In genomic region chr6:11069760-11070159, GRCh38 we compare ENCODE assay signal across 1 cellular context.
TF ChIP-seq lines count a peak whose summit lies in the region.

No MANE protein-coding gene starts in this region.

TF ChIP-seq in K562, 482 proteins besides CTCF, POLR2A, EP300 and RAD21 (continues in another document):
- TF ChIP-seq RCOR1 (IDR thresholded peaks at IDR 0.05; ENCODE audit: borderline replicate concordance in 1 of 2, low read depth in 2 of 2, low read length in 2 of 2) (peak in 1 of 2 experiments; percentile 68; a peak in 2 of 4 replicates), BRD4 (IDR thresholded peaks at IDR 0.05) (no peak), E4F1 (CRISPR knock-in tag; IDR thresholded peaks at IDR 0.05; ENCODE audit: borderline replicate concordance) (no peak), BCOR (IDR thresholded peaks at IDR 0.05) (no peak), HDAC3 (IDR thresholded peaks at IDR 0.05; ENCODE audit: borderline replicate concordance, partially characterized antibody) (no peak), ETS2 (tag; IDR thresholded peaks at IDR 0.05; ENCODE audit: borderline replicate concordance, poor library complexity, severe bottlenecking) (no peak), ZNF311 (CRISPR knock-in tag; IDR thresholded peaks at IDR 0.05) (no peak), ESRRA (IDR thresholded peaks at IDR 0.05; ENCODE audit: borderline replicate concordance, low read depth) (peak; percentile 35; the same call in 1 of the 2 replicates), GABPB1 (CRISPR knock-in tag; IDR thresholded peaks at IDR 0.05) (no peak), MAFK (IDR thresholded peaks at IDR 0.05; ENCODE audit: low read length) (0 out of 2 replicates have a peak, but pooled peaks have one; percentile 21), ZNF444 (CRISPR knock-in tag; IDR thresholded peaks at IDR 0.05) (no peak), OTX1 (CRISPR knock-in tag; IDR thresholded peaks at IDR 0.05) (no peak), E2F5 (CRISPR knock-in tag; IDR thresholded peaks at IDR 0.05) (no peak), ZNF384 (IDR thresholded peaks at IDR 0.05; ENCODE audit: low read depth, low read length) (no peak), ILF3 (IDR thresholded peaks at IDR 0.05; ENCODE audit: borderline replicate concordance) (no peak), CBX8 (IDR thresholded peaks at IDR 0.05; ENCODE audit: borderline replicate concordance, extremely low read depth, low read depth, low read length, poor library complexity, severe bottlenecking) (no peak), MIER1 (IDR thresholded peaks at IDR 0.05; ENCODE audit: low read depth) (no peak), MEIS2 (IDR thresholded peaks at IDR 0.05; ENCODE audit: partially characterized antibody) (peak; percentile 6), E2F3 (CRISPR knock-in tag; IDR thresholded peaks at IDR 0.05) (no peak), ATF2 (CRISPR knock-in tag; IDR thresholded peaks at IDR 0.05) (no peak), CSDE1 (IDR thresholded peaks at IDR 0.05) (no peak), MEF2A (IDR thresholded peaks at IDR 0.05; ENCODE audit: control insufficient read depth, low read depth, low read length) (no peak), ZKSCAN1 (IDR thresholded peaks at IDR 0.05; ENCODE audit: low read depth, low read length) (no peak), GTF3C2 (IDR thresholded peaks at IDR 0.05; ENCODE audit: borderline replicate concordance, extremely low read depth, insufficient read length) (no peak), NCOR1 (IDR thresholded peaks at IDR 0.05) (no peak), MAFG (tag; conservative IDR thresholded peaks at IDR 0.05) (peak; percentile 86), NR2C1 (IDR thresholded peaks at IDR 0.05) (peak; percentile 50; the same call in 1 of the 2 replicates), NR2C1 (tag; IDR thresholded peaks at IDR 0.05) (peak; percentile 70), JUN (IDR thresholded peaks at IDR 0.05; ENCODE audit: borderline replicate concordance, low read depth, low read length) (0 out of 2 replicates have a peak, but pooled peaks have one; percentile 20), JUN (CRISPR knock-in tag; IDR thresholded peaks at IDR 0.05; ENCODE audit: borderline replicate concordance) (no peak), U2AF2 (optimal IDR thresholded peaks at IDR 0.05; ENCODE audit: low read depth, low read length) (no peak), DIDO1 (tag; IDR thresholded peaks at IDR 0.05; ENCODE audit: low read depth) (no peak), CHD1 (IDR thresholded peaks at IDR 0.05; ENCODE audit: low read length) (no peak), PRMT5 (CRISPR knock-in tag; IDR thresholded peaks at IDR 0.05) (no peak), NCOA2 (IDR thresholded peaks at IDR 0.05; ENCODE audit: partially characterized antibody in 2 of 2) (no peak), ERF (CRISPR knock-in tag; IDR thresholded peaks at IDR 0.05) (no peak), ZBTB7A (IDR thresholded peaks at IDR 0.05; ENCODE audit: borderline replicate concordance, control insufficient read depth, low read depth, low read length) (no peak), NR0B1 (IDR thresholded peaks at IDR 0.05; ENCODE audit: partially characterized antibody) (no peak), KDM5B (IDR thresholded peaks at IDR 0.05; ENCODE audit: insufficient replicate concordance, low read depth, low read length) (no peak), MECOM (CRISPR knock-in tag; IDR thresholded peaks at IDR 0.05) (no peak), KAT7 (CRISPR knock-in tag; IDR thresholded peaks at IDR 0.05; ENCODE audit: borderline replicate concordance) (no peak), LCOR (CRISPR knock-in tag; IDR thresholded peaks at IDR 0.05) (no peak), ZNF316 (IDR thresholded peaks at IDR 0.05) (peak; percentile 43), ZNF184 (CRISPR knock-in tag; IDR thresholded peaks at IDR 0.05) (no peak), NFE2 (IDR thresholded peaks at IDR 0.05; ENCODE audit: low read depth) (peak; percentile 93), TAF7 (tag; IDR thresholded peaks at IDR 0.05) (no peak), GABPB2 (CRISPR knock-in tag; conservative IDR thresholded peaks at IDR 0.05) (no peak), ATF7 (IDR thresholded peaks at IDR 0.05) (no peak; the same call in 1 of the 2 replicates), WHSC1 (IDR thresholded peaks at IDR 0.05; ENCODE audit: low read length) (no peak), CGGBP1 (CRISPR knock-in tag; IDR thresholded peaks at IDR 0.05) (no peak), MYC (IDR thresholded peaks at IDR 0.05; ENCODE audit: low read depth, low read length) (no peak), MYC (CRISPR knock-in tag; IDR thresholded peaks at IDR 0.05; ENCODE audit: borderline replicate concordance, low read depth) (no peak), ZNF639 (CRISPR knock-in tag; conservative IDR thresholded peaks at IDR 0.05 in 1 of 2, IDR thresholded peaks at IDR 0.05 in 1 of 2) (no peak), NR2F6 (CRISPR knock-in tag; IDR thresholded peaks at IDR 0.05) (no peak), CEBPZ (IDR thresholded peaks at IDR 0.05; ENCODE audit: borderline replicate concordance, low read depth, low read length) (no peak), BCLAF1 (IDR thresholded peaks at IDR 0.05; ENCODE audit: borderline replicate concordance in 1 of 2, control insufficient read depth in 1 of 2, low read depth in 2 of 2, low read length in 1 of 2) (no peak), CHCHD3 (CRISPR knock-in tag; IDR thresholded peaks at IDR 0.05) (no peak), DPF2 (IDR thresholded peaks at IDR 0.05) (peak; percentile 77)
